In genomic region chr22:28937206-28938025, GRCh38 we compare ENCODE assay signal across 22 cellular contexts.
"Had no signal": no experiment of that assay in that cellular context is flagged by ENCODE, and none has a peak within 500 bp of the region (broad histone marks: within the 10 kb centered on the region; RNA-seq: fewer than 3 reads in every experiment).

No MANE protein-coding gene starts in this region.

- H3K27ac ChIP-seq: coronary artery, gastroesophageal sphincter, pancreas, psoas muscle, spleen, upper lobe of left lung, uterus had no signal

- H3K36me3 ChIP-seq: gastroesophageal sphincter, pancreas, spleen, upper lobe of left lung, uterus had no signal

- H3K4me3 Mint-ChIP-seq: naive thymus-derived CD8-positive, alpha-beta T cell; stimulated activated naive B cell treated with anti-CD40 and anti-IgM and Interleukin-4, amounts not matched to agents 10 μg/mL and 1 μg/mL and 100 μg/mL, for 72 hours; stimulated activated naive CD8-positive, alpha-beta T cell treated with anti-CD3 and anti-CD28 coated beads, Interleukin-15, amount 100 ng/mL, for 72 hours had no signal

- ATAC-seq: esophagus mucosa; gastroesophageal sphincter; left lobe of liver; mucosa of descending colon; naive thymus-derived CD8-positive, alpha-beta T cell; pancreas; psoas muscle; sciatic nerve; stimulated activated naive B cell treated with anti-CD40 and anti-IgM and Interleukin-4, amounts not matched to agents 10 μg/mL and 1 μg/mL and 100 μg/mL, for 72 hours; stimulated activated naive CD8-positive, alpha-beta T cell treated with anti-CD3 and anti-CD28 coated beads, Interleukin-15, amount 100 ng/mL, for 72 hours had no signal

- H3K4me1 ChIP-seq: uterus had no signal

- H3K4me3 ChIP-seq: coronary artery, gastroesophageal sphincter, mucosa of descending colon, pancreas, psoas muscle, spleen, upper lobe of left lung, uterus had no signal

- H3K27ac Mint-ChIP-seq: naive thymus-derived CD8-positive, alpha-beta T cell; stimulated activated naive B cell treated with anti-CD40 and anti-IgM and Interleukin-4, amounts not matched to agents 10 μg/mL and 1 μg/mL and 100 μg/mL, for 72 hours; stimulated activated naive CD8-positive, alpha-beta T cell treated with anti-CD3 and anti-CD28 coated beads, Interleukin-15, amount 100 ng/mL, for 72 hours had no signal

- H3K4me1 Mint-ChIP-seq: naive thymus-derived CD8-positive, alpha-beta T cell; stimulated activated naive B cell treated with anti-CD40 and anti-IgM and Interleukin-4, amounts not matched to agents 10 μg/mL and 1 μg/mL and 100 μg/mL, for 72 hours had no signal

- H3K9me3 Mint-ChIP-seq: naive thymus-derived CD8-positive, alpha-beta T cell; stimulated activated naive B cell treated with anti-CD40 and anti-IgM and Interleukin-4, amounts not matched to agents 10 μg/mL and 1 μg/mL and 100 μg/mL, for 72 hours; stimulated activated naive CD8-positive, alpha-beta T cell treated with anti-CD3 and anti-CD28 coated beads, Interleukin-15, amount 100 ng/mL, for 72 hours had no signal

- DNase-seq: effector CD4-positive, alpha-beta T cell; glutamatergic neuron; islet precursor cell; mammary epithelial cell; mucosa of descending colon; naive thymus-derived CD8-positive, alpha-beta T cell; occipital lobe; pancreas; psoas muscle; retina; spleen; stimulated activated CD4-positive, alpha-beta T cell treated with anti-CD3 and anti-CD28 coated beads, Interleukin-2, amount 100 ng/mL, for 24 hours; stimulated activated CD4-positive, alpha-beta T cell treated with anti-CD3 and anti-CD28 coated beads, Interleukin-4, amount 100 ng/mL, for 4 hours; stimulated activated naive B cell treated with anti-CD40 and anti-IgM and Interleukin-4, amounts not matched to agents 10 μg/mL and 1 μg/mL and 100 μg/mL, for 72 hours; stimulated activated naive CD8-positive, alpha-beta T cell treated with anti-CD3 and anti-CD28 coated beads, Interleukin-15, amount 100 ng/mL, for 72 hours; upper lobe of left lung; uterus had no signal

- H3K36me3 Mint-ChIP-seq: naive thymus-derived CD8-positive, alpha-beta T cell; stimulated activated naive B cell treated with anti-CD40 and anti-IgM and Interleukin-4, amounts not matched to agents 10 μg/mL and 1 μg/mL and 100 μg/mL, for 72 hours had no signal

- H3K9me3 ChIP-seq: gastroesophageal sphincter, mucosa of descending colon, pancreas, psoas muscle, spleen, upper lobe of left lung, uterus had no signal

- H3K27me3 ChIP-seq: gastroesophageal sphincter, pancreas, upper lobe of left lung, uterus had no signal
